Comparison of ENCODE assay signal across 12 cellular contexts in the genomic region with DNA sequence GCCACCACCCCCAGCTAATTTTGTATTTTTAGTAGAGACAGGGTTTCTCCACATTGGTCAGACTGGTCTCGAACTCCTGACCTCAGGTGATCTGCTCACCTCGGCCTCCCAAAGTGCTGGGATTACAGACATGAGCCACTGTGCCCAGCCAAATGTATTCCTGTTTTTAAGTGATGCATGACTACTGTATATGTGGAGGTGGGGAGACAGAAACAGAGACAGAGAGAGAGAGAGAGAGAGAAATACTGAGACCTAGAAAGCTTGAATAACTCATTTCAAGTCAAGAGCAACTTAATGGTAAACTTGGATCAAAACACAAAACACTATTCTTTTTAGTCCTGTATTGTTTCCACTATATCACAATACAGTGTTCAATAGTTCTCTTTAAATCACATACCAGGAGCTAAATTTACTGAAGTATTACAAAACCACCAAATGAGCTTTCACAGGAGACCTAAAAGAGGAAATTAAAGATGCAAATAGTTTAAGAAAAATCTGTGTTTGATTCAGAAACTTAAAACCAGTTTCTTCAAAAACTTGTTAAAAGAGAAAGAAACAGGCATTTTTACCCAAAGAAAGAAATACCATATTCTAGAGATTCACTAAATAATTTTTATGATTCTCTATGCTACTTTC.
DNase-seq lines count a peak whose midpoint lies in the region; ATAC-seq and TF ChIP-seq lines count a peak whose summit lies in the region.
"Had no signal": no experiment of that assay in that cellular context is flagged by ENCODE, and none has a peak within 500 bp of the region (broad histone marks: within the 10 kb centered on the region; RNA-seq: fewer than 3 reads in every experiment).

No MANE protein-coding gene starts in this region.

- H3K27ac ChIP-seq in OCI-LY3 (ENCODE audit: low read length) = peak overlapping the region; percentile 89
- H3K27ac ChIP-seq in skeletal muscle tissue (ENCODE audit: low read depth, low read length) = peak overlapping the region; percentile 61
- H3K27ac ChIP-seq: A549, suprapubic skin had no signal

- intact Hi-C loops in activated CD4-positive, alpha-beta T cell treated with anti-CD3 and anti-CD28 coated beads for 36 hours (cut with DNase I, micrococcal nuclease) = no loop called here

- H3K36me3 ChIP-seq in OCI-LY3 (replicated peaks; ENCODE audit: low read depth, low read length) (no peaks in the 10 kb centered on the region), skeletal muscle tissue (ENCODE audit: control insufficient read depth in 3 of 3, insufficient read depth in 3 of 3, low read length in 3 of 3) (no peaks in the 10 kb centered on the region)
- H3K36me3 ChIP-seq: suprapubic skin had no signal

- no peaks in the 10 kb centered on the region for H3K27me3 Mint-ChIP-seq in activated CD4-positive, alpha-beta T cell treated with anti-CD3 and anti-CD28 coated beads for 36 hours
- H3K27me3 Mint-ChIP-seq in activated CD8-positive, alpha-beta memory T cell treated with anti-CD3 and anti-CD28 coated beads, Interleukin-2, amount 10 ng/mL, durations not matched to agents 7 days and 5 days = no peaks in the 10 kb centered on the region

- no peak for DNase-seq in activated CD4-positive, alpha-beta T cell treated with anti-CD3 and anti-CD28 coated beads for 36 hours
- DNase-seq in activated CD4-positive, alpha-beta T cell treated with anti-CD3 and anti-CD28 coated beads for 1 hour = no peak
- DNase-seq in activated CD4-positive, CD25-positive, alpha-beta regulatory T cell treated with anti-CD3 and anti-CD28 coated beads, Interleukin-2, amount 50 U/mL, for 72 hours = no peak
- DNase-seq in activated CD8-positive, alpha-beta memory T cell treated with anti-CD3 and anti-CD28 coated beads, Interleukin-2, amount 10 ng/mL, durations not matched to agents 7 days and 5 days = no peak
- no peak for DNase-seq in activated CD8-positive, alpha-beta memory T cell treated with anti-CD3 and anti-CD28 coated beads, Interleukin-2, amount 50 U/mL, for 48 hours
- DNase-seq: NCI-H748 treated with DMSO at 0.1 percent for 48 hours; stimulated activated CD4-positive, alpha-beta T cell treated with anti-CD3 and anti-CD28 coated beads, Interleukin-4, amount 100 ng/mL, for 1 hour had no signal

- H3K79me2 ChIP-seq in OCI-LY3 (ENCODE audit: low read length) = no peaks in the 10 kb centered on the region

- H3K9me3 ChIP-seq in OCI-LY3 (ENCODE audit: insufficient read depth, low read length) (no peaks in the 10 kb centered on the region), skeletal muscle tissue (ENCODE audit: control insufficient read depth in 3 of 3, low read length in 3 of 3) (no peaks in the 10 kb centered on the region)
- H3K9me3 ChIP-seq: A549, suprapubic skin had no signal

- H3K4me3 Mint-ChIP-seq in activated CD4-positive, alpha-beta T cell treated with anti-CD3 and anti-CD28 coated beads for 36 hours = peak overlapping the region; percentile 18
- H3K4me3 Mint-ChIP-seq in activated CD8-positive, alpha-beta memory T cell treated with anti-CD3 and anti-CD28 coated beads, Interleukin-2, amount 10 ng/mL, durations not matched to agents 7 days and 5 days = no peak overlapping the region

- H3K4me3 ChIP-seq in OCI-LY3 (ENCODE audit: low read length) (peak overlapping the region; percentile 17), skeletal muscle tissue (ENCODE audit: low read length in 3 of 3) (no peak overlapping the region)
- H3K4me3 ChIP-seq: A549, suprapubic skin had no signal

- no peaks in the 10 kb centered on the region for H3K36me3 Mint-ChIP-seq in activated CD4-positive, alpha-beta T cell treated with anti-CD3 and anti-CD28 coated beads for 36 hours (ENCODE audit: low read depth)
- peaks cover 4% of the 10 kb centered on the region for H3K36me3 Mint-ChIP-seq in activated CD8-positive, alpha-beta memory T cell treated with anti-CD3 and anti-CD28 coated beads, Interleukin-2, amount 10 ng/mL, durations not matched to agents 7 days and 5 days

- TF ChIP-seq CTCF in OCI-LY3 (IDR thresholded peaks at IDR 0.05; ENCODE audit: low read depth, low read length) = no peak

- no peak overlapping the region for H2AFZ ChIP-seq in OCI-LY3 (ENCODE audit: low read depth, low read length)

- H4K20me1 ChIP-seq in OCI-LY3 (ENCODE audit: insufficient read depth, low read length) = no peaks in the 10 kb centered on the region

- peak; percentile 16 for ATAC-seq in activated CD4-positive, alpha-beta T cell treated with anti-CD3 and anti-CD28 coated beads for 36 hours
- ATAC-seq in HG02981 (IDR thresholded peaks at IDR 0.05; ENCODE audit: unreplicated experiment) = peak; percentile 39
- no peak for ATAC-seq in activated CD8-positive, alpha-beta memory T cell treated with anti-CD3 and anti-CD28 coated beads, Interleukin-2, amount 10 ng/mL, durations not matched to agents 7 days and 5 days
- ATAC-seq: A549 had no signal

- peaks cover 40% of the 10 kb centered on the region for H3K4me1 ChIP-seq in OCI-LY3 (ENCODE audit: low read length)
- H3K4me1 ChIP-seq in skeletal muscle tissue (ENCODE audit: control insufficient read depth in 3 of 3, insufficient read depth in 3 of 3, low read length in 3 of 3) = peaks cover 8 to 19% (median 8%) of the 10 kb centered on the region in 3 donors
- H3K4me1 ChIP-seq: A549 had no signal

- CTCF ChIA-PET in activated CD4-positive, alpha-beta T cell treated with anti-CD3 and anti-CD28 coated beads for 36 hours (lab: Charles Lee) = interaction anchor here (1.2 to 2.5 kb wide), 2 partner anchors 10 to 11 kb away, joined by 4 to 10 read pairs; no protein-coding TSS in a partner anchor
- CTCF ChIA-PET in activated CD8-positive, alpha-beta memory T cell treated with anti-CD3 and anti-CD28 coated beads, Interleukin-2, amount 10 ng/mL, durations not matched to agents 7 days and 5 days (lab: Charles Lee) = interaction anchor here (1.9 kb wide), 1 partner anchor 75 kb away, joined by 4 read pairs; no protein-coding TSS in a partner anchor

- H3K9ac ChIP-seq in OCI-LY3 (ENCODE audit: low read length) (peak overlapping the region; percentile 53; the same call in 1 of the 2 replicates), skeletal muscle tissue (ENCODE audit: low read depth in 1 of 3, low read length in 3 of 3) (peak overlapping the region in 1 of 3 donors; percentile 3)

- peak overlapping the region; percentile 78 for H3K27ac Mint-ChIP-seq in activated CD4-positive, alpha-beta T cell treated with anti-CD3 and anti-CD28 coated beads for 36 hours
- H3K27ac Mint-ChIP-seq in activated CD8-positive, alpha-beta memory T cell treated with anti-CD3 and anti-CD28 coated beads, Interleukin-2, amount 10 ng/mL, durations not matched to agents 7 days and 5 days = no peak overlapping the region

- peak overlapping the region; percentile 60 for H3K4me2 ChIP-seq in OCI-LY3 (ENCODE audit: low read length)
- H3K4me2 ChIP-seq: A549 had no signal

- POLR2A ChIA-PET in activated CD4-positive, alpha-beta T cell treated with anti-CD3 and anti-CD28 coated beads for 36 hours (lab: Charles Lee) = no interaction called here

- no peaks in the 10 kb centered on the region for H3K9me3 Mint-ChIP-seq in activated CD4-positive, alpha-beta T cell treated with anti-CD3 and anti-CD28 coated beads for 36 hours (ENCODE audit: low read depth)
- H3K9me3 Mint-ChIP-seq in activated CD8-positive, alpha-beta memory T cell treated with anti-CD3 and anti-CD28 coated beads, Interleukin-2, amount 10 ng/mL, durations not matched to agents 7 days and 5 days (ENCODE audit: low read depth) = peaks cover 2% of the 10 kb centered on the region

- H3K4me1 Mint-ChIP-seq in activated CD4-positive, alpha-beta T cell treated with anti-CD3 and anti-CD28 coated beads for 36 hours = peaks cover 31% of the 10 kb centered on the region
- peaks cover 22% of the 10 kb centered on the region for H3K4me1 Mint-ChIP-seq in activated CD8-positive, alpha-beta memory T cell treated with anti-CD3 and anti-CD28 coated beads, Interleukin-2, amount 10 ng/mL, durations not matched to agents 7 days and 5 days

- H3K27me3 ChIP-seq in OCI-LY3 (ENCODE audit: low read depth, low read length) (no peaks in the 10 kb centered on the region), skeletal muscle tissue (ENCODE audit: control insufficient read depth in 3 of 3, insufficient read depth in 3 of 3, low read length in 3 of 3) (no peaks in the 10 kb centered on the region)
- H3K27me3 ChIP-seq: suprapubic skin had no signal
